ENCODE assay signal across 23 cellular contexts in genomic region chr4:4727536-4727935, GRCh38.
DNase-seq lines count a peak whose midpoint lies in the region; ATAC-seq, FAIRE-seq and TF ChIP-seq lines count a peak whose summit lies in the region.
"Had no signal": no experiment of that assay in that cellular context is flagged by ENCODE, and none has a peak within 500 bp of the region (broad histone marks: within the 10 kb centered on the region; RNA-seq: fewer than 3 reads in every experiment).

No MANE protein-coding gene starts in this region.

- no peak for TF ChIP-seq POLR2A in H54 (IDR thresholded peaks at IDR 0.05; ENCODE audit: low read depth, low read length)

- DNase-seq in EH (ENCODE audit: low read depth) (peak; percentile 13), fibroblast of peridontal ligament (ENCODE audit: extremely low read depth) (peak; percentile 50), progenitor cell of endocrine pancreas (ENCODE audit: low spot score, unreplicated experiment) (no peak), SKM-1 (lab: John Stamatoyannopoulos, UW; ENCODE audit: unreplicated experiment) (no peak), H54 (ENCODE audit: insufficient read length, low spot score) (no peak)
- no peak for DNase-seq in effector memory CD8-positive, alpha-beta T cell
- DNase-seq: 8988T; ACHN; AML-193; Caco-2; Calu3; CD4-positive, alpha-beta T cell; CD8-positive, alpha-beta T cell; DMS79 treated with DMSO at 0.1 percent for 48 hours; EL; GDM1 had no signal

- ATAC-seq in effector memory CD8-positive, alpha-beta T cell (replicated peaks) = no peak
- no peak for ATAC-seq in HG03565 (IDR thresholded peaks at IDR 0.05; ENCODE audit: unreplicated experiment)
- ATAC-seq: CD8-positive, alpha-beta T cell; GM12878 had no signal

- H3K27me3 Mint-ChIP-seq in progenitor cell of endocrine pancreas = no peaks in the 10 kb centered on the region
- no peaks in the 10 kb centered on the region for H3K27me3 Mint-ChIP-seq in effector memory CD8-positive, alpha-beta T cell
- H3K27me3 Mint-ChIP-seq: B cell; CD4-positive, alpha-beta T cell had no signal

- H3K4me1 Mint-ChIP-seq in progenitor cell of endocrine pancreas (ENCODE audit: low read depth) = no peaks in the 10 kb centered on the region
- no peaks in the 10 kb centered on the region for H3K4me1 Mint-ChIP-seq in effector memory CD8-positive, alpha-beta T cell (ENCODE audit: low read depth in 2 of 2)
- H3K4me1 Mint-ChIP-seq: B cell had no signal

- no peak overlapping the region for H3K4me3 Mint-ChIP-seq in progenitor cell of endocrine pancreas (ENCODE audit: low read depth)
- H3K4me3 Mint-ChIP-seq in effector memory CD8-positive, alpha-beta T cell = no peak overlapping the region
- H3K4me3 Mint-ChIP-seq: B cell; CD4-positive, alpha-beta T cell; CD8-positive, alpha-beta T cell had no signal

- H3K36me3 Mint-ChIP-seq in progenitor cell of endocrine pancreas (ENCODE audit: insufficient read depth) = peaks cover 4% of the 10 kb centered on the region
- H3K36me3 Mint-ChIP-seq in effector memory CD8-positive, alpha-beta T cell (ENCODE audit: insufficient read depth) = no peaks in the 10 kb centered on the region

- peak overlapping the region; percentile 56 for H3K27ac Mint-ChIP-seq in progenitor cell of endocrine pancreas
- H3K27ac Mint-ChIP-seq in effector memory CD8-positive, alpha-beta T cell = no peak overlapping the region
- H3K27ac Mint-ChIP-seq: B cell; CD4-positive, alpha-beta T cell; CD8-positive, alpha-beta T cell had no signal

- no peak for TF ChIP-seq CTCF in progenitor cell of endocrine pancreas (IDR thresholded peaks at IDR 0.05; ENCODE audit: unreplicated experiment)

- FAIRE-seq in H54 (lab: Jason Lieb, UNC) = no peak
- FAIRE-seq: A204.1, D721Med, GM12878, GM12892, GM18507 had no signal

- H3K9me3 Mint-ChIP-seq in progenitor cell of endocrine pancreas (ENCODE audit: low read depth) = peaks cover 22% of the 10 kb centered on the region
- H3K9me3 Mint-ChIP-seq in effector memory CD8-positive, alpha-beta T cell = peaks cover 5 to 13% of the 10 kb centered on the region in 2 donors

Comparison
In these comparisons a context has a peak if more than half of its experiments do, and no peak if none do; other contexts are left out.
1. DNase-seq: peak in EH (single experiment) and fibroblast of peridontal ligament (single experiment); none in progenitor cell of endocrine pancreas (single experiment), SKM-1 (single experiment), effector memory CD8-positive, alpha-beta T cell (0 of 3) and H54 (single experiment).